Comparison of ENCODE assay signal across 12 cellular contexts in genomic region chr16:31134091-31134571, GRCh38. TPM values are rescaled to one million over a fixed set of nuclear protein-coding genes. Genes with fewer than 3 reads are reported as not detected.
A peak's percentile ranks its signal among the peaks of the same experiment; 100 is the strongest.
DNase-seq lines count a peak whose midpoint lies in the region; ATAC-seq and TF ChIP-seq lines count a peak whose summit lies in the region.
"Had no signal": no experiment of that assay in that cellular context is flagged by ENCODE, and none has a peak within 500 bp of the region (broad histone marks: within the 10 kb centered on the region; RNA-seq: fewer than 3 reads in every experiment).

No MANE protein-coding gene starts in this region.

- DNase-seq in COLO829 (ENCODE audit: low spot score) = peak; percentile 35
- peak; percentile 20 for DNase-seq in NCI-H2029 treated with DMSO at 0.1 percent for 48 hours (lab: John Stamatoyannopoulos, UW)
- DNase-seq in mucosa of descending colon = peak in 1 of 3 donors; percentile 46
- no peak for DNase-seq in NCI-H526 (lab: John Stamatoyannopoulos, UW)
- no peak for DNase-seq in activated CD8-positive, alpha-beta memory T cell treated with anti-CD3 and anti-CD28 coated beads, Interleukin-2, amount 50 U/mL, for 48 hours
- DNase-seq in DMS53 treated with DMSO at 0.1 percent for 48 hours (lab: John Stamatoyannopoulos, UW; ENCODE audit: unreplicated experiment) = no peak
- DNase-seq: activated CD8-positive, alpha-beta memory T cell treated with anti-CD3 and anti-CD28 coated beads, Interleukin-2, amount 50 U/mL, for 4 hours; CD4-positive, CD25-positive, alpha-beta regulatory T cell; KBM-7 had no signal

- H3K36me3 ChIP-seq in mucosa of descending colon (ENCODE audit: low read depth) = no peaks in the 10 kb centered on the region

- peaks cover 56% of the 10 kb centered on the region for H3K4me1 ChIP-seq in mucosa of descending colon (ENCODE audit: low read depth)

- no peak overlapping the region for H3K4me3 Mint-ChIP-seq in dendritic cell treated with granulocyte-macrophage colony-stimulating factor and Interleukin-4, amounts not matched to agents 40 ng/mL and 50 ng/mL, for 4 days
- H3K4me3 Mint-ChIP-seq: CD4-positive, CD25-positive, alpha-beta regulatory T cell had no signal

- peak overlapping the region; percentile 81 for H3K27ac Mint-ChIP-seq in dendritic cell treated with granulocyte-macrophage colony-stimulating factor and Interleukin-4, amounts not matched to agents 40 ng/mL and 50 ng/mL, for 4 days

- H3K4me3 ChIP-seq in mucosa of descending colon = peak overlapping the region; percentile 46
- H3K4me3 ChIP-seq: SJSA1 had no signal

- H3K4me1 Mint-ChIP-seq in dendritic cell treated with granulocyte-macrophage colony-stimulating factor and Interleukin-4, amounts not matched to agents 40 ng/mL and 50 ng/mL, for 4 days (ENCODE audit: low read depth) = peaks cover 85% of the 10 kb centered on the region

- ATAC-seq in mucosa of descending colon = no peak
- no peak for ATAC-seq in HG03108 (IDR thresholded peaks at IDR 0.05; ENCODE audit: unreplicated experiment)

- TF ChIP-seq CTCF in mucosa of descending colon (IDR thresholded peaks at IDR 0.05) = no peak

- intact Hi-C loops in dendritic cell treated with granulocyte-macrophage colony-stimulating factor and Interleukin-4, amounts not matched to agents 40 ng/mL and 50 ng/mL, for 4 days (cut with micrococcal nuclease) = no loop called here
- intact Hi-C loops in mucosa of descending colon (cut with DNase I, micrococcal nuclease) = no loop called here

- no peaks in the 10 kb centered on the region for H3K9me3 ChIP-seq in mucosa of descending colon
- H3K9me3 ChIP-seq: SJSA1 had no signal

- H3K9me3 Mint-ChIP-seq in dendritic cell treated with granulocyte-macrophage colony-stimulating factor and Interleukin-4, amounts not matched to agents 40 ng/mL and 50 ng/mL, for 4 days = no peaks in the 10 kb centered on the region

- peaks cover 37% of the 10 kb centered on the region for H3K36me3 Mint-ChIP-seq in dendritic cell treated with granulocyte-macrophage colony-stimulating factor and Interleukin-4, amounts not matched to agents 40 ng/mL and 50 ng/mL, for 4 days (ENCODE audit: low read depth)

- no peaks in the 10 kb centered on the region for H3K27me3 Mint-ChIP-seq in dendritic cell treated with granulocyte-macrophage colony-stimulating factor and Interleukin-4, amounts not matched to agents 40 ng/mL and 50 ng/mL, for 4 days
- H3K27me3 Mint-ChIP-seq: CD4-positive, CD25-positive, alpha-beta regulatory T cell had no signal

RNA-seq across cellular contexts. Expression of gene PRSS8, which starts 1.4 kb away (rescaled TPM):
- total RNA-seq in mucosa of descending colon = 100 to 1,000 TPM; 163 to 482 (median 422) TPM
- total RNA-seq: CD4-positive, CD25-positive, alpha-beta regulatory T cell; SJSA1 had no signal

RNA-seq across cellular contexts. Expression of gene PRSS36, which starts 15.7 kb away (rescaled TPM):
- total RNA-seq in mucosa of descending colon = 10 to 100 TPM in 1 of 3 donors, 1 to 10 TPM in 2; 8.2 to 10.2 (median 9.5) TPM

RNA-seq across cellular contexts. Expression of gene KAT8, which starts 16.7 kb away (rescaled TPM):
- 10 to 100 TPM; 61.1 to 83.1 (median 69.6) TPM for total RNA-seq in mucosa of descending colon

RNA-seq across cellular contexts. Expression of gene BCKDK, which starts 25.9 kb away (rescaled TPM):
- total RNA-seq in mucosa of descending colon = 10 to 100 TPM; 31.7 to 40.1 (median 36.6) TPM

RNA-seq across cellular contexts. Expression of gene VKORC1, which starts 39.5 kb away (rescaled TPM):
- 10 to 100 TPM; 31.9 to 67.9 (median 41.3) TPM for total RNA-seq in mucosa of descending colon

Comparison
In these comparisons a context has a peak if more than half of its experiments do, and no peak if none do; other contexts are left out.
1. DNase-seq: peak in COLO829 (single experiment) and NCI-H2029 treated with DMSO at 0.1 percent for 48 hours (single experiment); none in NCI-H526 (0 of 2), activated CD8-positive, alpha-beta memory T cell treated with anti-CD3 and anti-CD28 coated beads, Interleukin-2, amount 50 U/mL, for 48 hours (single experiment) and DMS53 treated with DMSO at 0.1 percent for 48 hours (single experiment).